In genomic region chr4:147078875-147079658, GRCh38 we compare ENCODE assay signal across 11 cellular contexts.
DNase-seq lines count a peak whose midpoint lies in the region; ATAC-seq and TF ChIP-seq lines count a peak whose summit lies in the region.
"Had no signal": no experiment of that assay in that cellular context is flagged by ENCODE, and none has a peak within 500 bp of the region (broad histone marks: within the 10 kb centered on the region; RNA-seq: fewer than 3 reads in every experiment).

No MANE protein-coding gene starts in this region.

- ATAC-seq in omental fat pad (ENCODE audit: low FRiP score) = peak; percentile 17
- ATAC-seq in HG02610 (IDR thresholded peaks at IDR 0.05; ENCODE audit: unreplicated experiment) = no peak
- no peak for ATAC-seq in GM19455 (IDR thresholded peaks at IDR 0.05; ENCODE audit: unreplicated experiment)
- ATAC-seq in GM18907 (IDR thresholded peaks at IDR 0.05; ENCODE audit: unreplicated experiment) = no peak

- TF ChIP-seq CTCF in fibroblast of pulmonary artery (IDR thresholded peaks at IDR 0.05; ENCODE audit: low read length, missing control alignments) = no peak
- no peak for TF ChIP-seq CTCF in omental fat pad (IDR thresholded peaks at IDR 0.05)

- DNase-seq in Daoy (ENCODE audit: low read depth) (peak; percentile 3), RPMI7951 (ENCODE audit: low read depth) (peak; percentile 59), fibroblast of pulmonary artery (ENCODE audit: low read depth) (peak; percentile 62), omental fat pad (ENCODE audit: low spot score) (no peak), NCI-H1930 (lab: John Stamatoyannopoulos, UW) (no peak)
- DNase-seq: activated CD4-positive, alpha-beta T cell treated with anti-CD3 and anti-CD28 coated beads, Interleukin-2, amount 50 U/mL, for 1 hour; DMS79; NCI-H1417 had no signal

- no peak overlapping the region for H3K4me3 ChIP-seq in fibroblast of pulmonary artery (replicated peaks; ENCODE audit: low read depth, low read length)

Comparison
In these comparisons a context has a peak if more than half of its experiments do, and no peak if none do; other contexts are left out.
1. DNase-seq: peak in Daoy (single experiment), RPMI7951 (single experiment) and fibroblast of pulmonary artery (single experiment); none in omental fat pad (single experiment) and NCI-H1930 (0 of 2).